ENCODE assay signal across 8 cellular contexts in genomic region chr16:75304521-75305363, GRCh38.
DNase-seq lines count a peak whose midpoint lies in the region; ATAC-seq lines count a peak whose summit lies in the region.

No MANE protein-coding gene starts in this region.

- no peaks in the 10 kb centered on the region for H3K27me3 ChIP-seq in layer of hippocampus (ENCODE audit: control insufficient read depth, insufficient read depth, low read length)
- H3K27me3 ChIP-seq in subcutaneous abdominal adipose tissue (ENCODE audit: control insufficient read depth in 5 of 5, insufficient read depth in 4 of 5, low read length in 5 of 5): no peaks in the 10 kb centered on the region

- ATAC-seq in HG02642 (IDR thresholded peaks at IDR 0.05; ENCODE audit: poor library complexity, unreplicated experiment) (no peak), HG03565 (IDR thresholded peaks at IDR 0.05; ENCODE audit: unreplicated experiment) (no peak)

- H3K9me3 ChIP-seq in subcutaneous abdominal adipose tissue (ENCODE audit: control insufficient read depth in 5 of 5, low read length in 5 of 5): no peaks in the 10 kb centered on the region

- H3K4me1 ChIP-seq in subcutaneous abdominal adipose tissue (ENCODE audit: control insufficient read depth in 5 of 5, insufficient read depth in 5 of 5, low read length in 5 of 5): peaks cover 4 to 27% (median 21%) of the 10 kb centered on the region in 5 donors

- H3K36me3 ChIP-seq in subcutaneous abdominal adipose tissue (ENCODE audit: control insufficient read depth in 5 of 5, insufficient read depth in 5 of 5, low read length in 5 of 5): peaks cover 0 to 34% (median 24%) of the 10 kb centered on the region in 5 donors

- H3K4me3 ChIP-seq in subcutaneous abdominal adipose tissue (ENCODE audit: low read depth in 1 of 5, low read length in 5 of 5): peak overlapping the region in 1 of 5 donors; percentile 2

- H3K9ac ChIP-seq in subcutaneous abdominal adipose tissue (ENCODE audit: low read length in 5 of 5): peak overlapping the region in 4 of 5 donors; percentile 34 to 79 (median 71)

- peak; percentile 36 for DNase-seq in activated CD4-positive, alpha-beta T cell treated with anti-CD3 and anti-CD28 coated beads for 48 hours
- no peak for DNase-seq in activated CD4-positive, alpha-beta T cell treated with anti-CD3 and anti-CD28 coated beads, Interleukin-2, amount 50 U/mL, for 1 hour
- DNase-seq in astrocyte of the hippocampus (ENCODE audit: low read depth, low spot score) (peak; percentile 87), T-helper 1 cell (no peak)

- peak overlapping the region; percentile 67 for H3K27ac ChIP-seq in layer of hippocampus (ENCODE audit: low read depth, low read length)
- H3K27ac ChIP-seq in subcutaneous abdominal adipose tissue (ENCODE audit: low read depth, low read length): peak overlapping the region; percentile 95

Comparison
In these comparisons a context has a peak if more than half of its experiments do, and no peak if none do; other contexts are left out.
1. DNase-seq: peak in activated CD4-positive, alpha-beta T cell treated with anti-CD3 and anti-CD28 coated beads for 48 hours (single experiment) and astrocyte of the hippocampus (single experiment); none in activated CD4-positive, alpha-beta T cell treated with anti-CD3 and anti-CD28 coated beads, Interleukin-2, amount 50 U/mL, for 1 hour (single experiment) and T-helper 1 cell (0 of 5).